19 cellular contexts compared by ENCODE assay signal in the genomic region with DNA sequence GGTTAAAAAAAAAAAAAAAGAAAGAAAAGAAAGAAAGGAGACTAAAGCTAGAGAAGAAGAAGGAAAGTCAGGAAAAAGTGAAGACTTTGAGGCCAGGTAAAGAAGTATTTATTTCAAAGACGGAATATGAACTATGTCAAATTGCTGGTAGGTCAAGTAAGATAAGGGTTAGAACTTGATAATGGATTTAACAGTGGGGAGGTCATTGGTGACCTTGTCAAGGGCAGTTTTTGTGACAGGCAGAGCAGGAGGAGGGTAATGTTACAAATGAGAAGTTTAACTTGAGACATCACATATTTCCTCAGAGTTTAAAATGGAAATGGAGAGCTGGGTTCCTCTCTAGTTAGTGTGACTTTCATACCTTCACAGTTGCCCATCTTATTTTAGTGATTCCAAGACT.
"Had no signal": no experiment of that assay in that cellular context is flagged by ENCODE, and none has a peak within 500 bp of the region (broad histone marks: within the 10 kb centered on the region; RNA-seq: fewer than 3 reads in every experiment).

No MANE protein-coding gene starts in this region.

- H3K9me3 ChIP-seq: SK-N-SH had no signal

- FAIRE-seq: HepG2, RCC 7860 had no signal

- H3K27ac ChIP-seq: KMS-11 had no signal

- DNase-seq: IMR-90, Kasumi-1, MM.1S, NCI-H1092 treated with DMSO at 0.1 percent for 48 hours, NCI-H1436, NCI-H187, NCI-H2029, NCI-H2081 treated with DMSO at 0.1 percent for 48 hours, NCI-H226, NCI-H446, NCI-H510A, NCI-H774, RPMI8226, SHP77, SK-N-SH, SW 1271 had no signal

- H3K4me2 ChIP-seq: KMS-11, SK-N-SH had no signal

- ATAC-seq: HepG2 had no signal

- H3K9ac ChIP-seq: KMS-11, SK-N-SH had no signal
